In the genomic region with DNA sequence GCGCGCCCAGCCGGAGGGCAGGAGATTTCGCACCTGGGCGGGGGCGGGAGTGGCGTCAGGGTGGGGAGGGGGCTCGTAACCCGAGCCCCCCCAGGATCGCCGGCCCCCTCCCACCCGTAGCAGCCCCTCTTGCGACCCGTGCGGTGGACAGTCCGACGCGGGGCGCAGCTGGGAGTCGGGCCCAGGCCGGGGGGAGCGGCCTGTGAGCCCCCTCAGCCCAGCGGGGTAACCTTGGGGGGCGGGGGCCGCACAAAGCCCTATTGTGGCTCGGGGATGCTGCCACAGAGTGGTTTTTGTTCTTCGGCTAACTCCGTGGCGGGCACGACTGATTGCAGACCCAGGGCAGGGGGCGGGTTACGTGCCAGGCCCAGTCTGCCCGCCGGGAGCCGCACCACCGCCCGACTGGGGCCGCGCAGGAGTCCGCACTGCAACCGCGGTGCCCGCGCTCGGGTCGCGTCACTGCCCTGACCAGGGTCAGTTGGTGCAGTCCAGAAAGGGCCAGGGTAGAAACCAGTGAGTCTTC, we compare ENCODE assay signal across 1 cellular context.
TF ChIP-seq lines count a peak whose summit lies in the region.

No MANE protein-coding gene starts in this region.

TF ChIP-seq in HepG2, 621 proteins besides CTCF, POLR2A, EP300 and RAD21:
- peak; percentile 86 for TF ChIP-seq ZBTB38 (CRISPR knock-in tag; IDR thresholded peaks at IDR 0.05)
- TF ChIP-seq NRL (CRISPR knock-in tag; IDR thresholded peaks at IDR 0.05; ENCODE audit: borderline replicate concordance) = peak; percentile 36; the same call in 1 of the 2 replicates
- peak; percentile 16 for TF ChIP-seq HNRNPLL (IDR thresholded peaks at IDR 0.05; ENCODE audit: low read depth, low read length, poor library complexity, severe bottlenecking)
- peak; percentile 78 for TF ChIP-seq AGO2 (optimal IDR thresholded peaks at IDR 0.05; ENCODE audit: low read depth, low read length)
- TF ChIP-seq, protein P1, sequence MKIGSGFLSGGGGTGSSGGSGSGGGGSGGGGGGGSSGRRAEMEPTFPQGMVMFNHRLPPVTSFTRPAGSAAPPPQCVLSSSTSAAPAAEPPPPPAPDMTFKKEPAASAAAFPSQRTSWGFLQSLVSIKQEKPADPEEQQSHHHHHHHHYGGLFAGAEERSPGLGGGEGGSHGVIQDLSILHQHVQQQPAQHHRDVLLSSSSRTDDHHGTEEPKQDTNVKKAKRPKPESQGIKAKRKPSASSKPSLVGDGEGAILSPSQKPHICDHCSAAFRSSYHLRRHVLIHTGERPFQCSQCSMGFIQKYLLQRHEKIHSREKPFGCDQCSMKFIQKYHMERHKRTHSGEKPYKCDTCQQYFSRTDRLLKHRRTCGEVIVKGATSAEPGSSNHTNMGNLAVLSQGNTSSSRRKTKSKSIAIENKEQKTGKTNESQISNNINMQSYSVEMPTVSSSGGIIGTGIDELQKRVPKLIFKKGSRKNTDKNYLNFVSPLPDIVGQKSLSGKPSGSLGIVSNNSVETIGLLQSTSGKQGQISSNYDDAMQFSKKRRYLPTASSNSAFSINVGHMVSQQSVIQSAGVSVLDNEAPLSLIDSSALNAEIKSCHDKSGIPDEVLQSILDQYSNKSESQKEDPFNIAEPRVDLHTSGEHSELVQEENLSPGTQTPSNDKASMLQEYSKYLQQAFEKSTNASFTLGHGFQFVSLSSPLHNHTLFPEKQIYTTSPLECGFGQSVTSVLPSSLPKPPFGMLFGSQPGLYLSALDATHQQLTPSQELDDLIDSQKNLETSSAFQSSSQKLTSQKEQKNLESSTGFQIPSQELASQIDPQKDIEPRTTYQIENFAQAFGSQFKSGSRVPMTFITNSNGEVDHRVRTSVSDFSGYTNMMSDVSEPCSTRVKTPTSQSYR (CRISPR knock-in tag; IDR thresholded peaks at IDR 0.05; ENCODE audit: borderline replicate concordance) = 0 out of 2 replicates have a peak, but pooled peaks have one; percentile 15
- TF ChIP-seq, protein P2, sequence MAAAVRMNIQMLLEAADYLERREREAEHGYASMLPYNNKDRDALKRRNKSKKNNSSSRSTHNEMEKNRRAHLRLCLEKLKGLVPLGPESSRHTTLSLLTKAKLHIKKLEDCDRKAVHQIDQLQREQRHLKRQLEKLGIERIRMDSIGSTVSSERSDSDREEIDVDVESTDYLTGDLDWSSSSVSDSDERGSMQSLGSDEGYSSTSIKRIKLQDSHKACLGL (CRISPR knock-in tag; IDR thresholded peaks at IDR 0.05) = no peak
- TF ChIP-seq SOX13 (IDR thresholded peaks at IDR 0.05) = no peak
- peak in 1 of 2 experiments; percentile 17; a peak in 1 of 4 replicates for TF ChIP-seq SOX13 (CRISPR knock-in tag; conservative IDR thresholded peaks at IDR 0.05 in 1 of 2, IDR thresholded peaks at IDR 0.05 in 1 of 2)
- no peak for TF ChIP-seq NR3C1 (CRISPR knock-in tag; IDR thresholded peaks at IDR 0.05)
- peak; percentile 98 for TF ChIP-seq HNRNPL (IDR thresholded peaks at IDR 0.05; ENCODE audit: low read depth, low read length)
- TF ChIP-seq ZNF549 (CRISPR knock-in tag; IDR thresholded peaks at IDR 0.05) = no peak
- no peak for TF ChIP-seq ELF1 (CRISPR knock-in tag; IDR thresholded peaks at IDR 0.05)
- TF ChIP-seq HOXA3 (CRISPR knock-in tag; IDR thresholded peaks at IDR 0.05) = peak; percentile 45; the same call in 1 of the 2 replicates
- TF ChIP-seq, protein P3, sequence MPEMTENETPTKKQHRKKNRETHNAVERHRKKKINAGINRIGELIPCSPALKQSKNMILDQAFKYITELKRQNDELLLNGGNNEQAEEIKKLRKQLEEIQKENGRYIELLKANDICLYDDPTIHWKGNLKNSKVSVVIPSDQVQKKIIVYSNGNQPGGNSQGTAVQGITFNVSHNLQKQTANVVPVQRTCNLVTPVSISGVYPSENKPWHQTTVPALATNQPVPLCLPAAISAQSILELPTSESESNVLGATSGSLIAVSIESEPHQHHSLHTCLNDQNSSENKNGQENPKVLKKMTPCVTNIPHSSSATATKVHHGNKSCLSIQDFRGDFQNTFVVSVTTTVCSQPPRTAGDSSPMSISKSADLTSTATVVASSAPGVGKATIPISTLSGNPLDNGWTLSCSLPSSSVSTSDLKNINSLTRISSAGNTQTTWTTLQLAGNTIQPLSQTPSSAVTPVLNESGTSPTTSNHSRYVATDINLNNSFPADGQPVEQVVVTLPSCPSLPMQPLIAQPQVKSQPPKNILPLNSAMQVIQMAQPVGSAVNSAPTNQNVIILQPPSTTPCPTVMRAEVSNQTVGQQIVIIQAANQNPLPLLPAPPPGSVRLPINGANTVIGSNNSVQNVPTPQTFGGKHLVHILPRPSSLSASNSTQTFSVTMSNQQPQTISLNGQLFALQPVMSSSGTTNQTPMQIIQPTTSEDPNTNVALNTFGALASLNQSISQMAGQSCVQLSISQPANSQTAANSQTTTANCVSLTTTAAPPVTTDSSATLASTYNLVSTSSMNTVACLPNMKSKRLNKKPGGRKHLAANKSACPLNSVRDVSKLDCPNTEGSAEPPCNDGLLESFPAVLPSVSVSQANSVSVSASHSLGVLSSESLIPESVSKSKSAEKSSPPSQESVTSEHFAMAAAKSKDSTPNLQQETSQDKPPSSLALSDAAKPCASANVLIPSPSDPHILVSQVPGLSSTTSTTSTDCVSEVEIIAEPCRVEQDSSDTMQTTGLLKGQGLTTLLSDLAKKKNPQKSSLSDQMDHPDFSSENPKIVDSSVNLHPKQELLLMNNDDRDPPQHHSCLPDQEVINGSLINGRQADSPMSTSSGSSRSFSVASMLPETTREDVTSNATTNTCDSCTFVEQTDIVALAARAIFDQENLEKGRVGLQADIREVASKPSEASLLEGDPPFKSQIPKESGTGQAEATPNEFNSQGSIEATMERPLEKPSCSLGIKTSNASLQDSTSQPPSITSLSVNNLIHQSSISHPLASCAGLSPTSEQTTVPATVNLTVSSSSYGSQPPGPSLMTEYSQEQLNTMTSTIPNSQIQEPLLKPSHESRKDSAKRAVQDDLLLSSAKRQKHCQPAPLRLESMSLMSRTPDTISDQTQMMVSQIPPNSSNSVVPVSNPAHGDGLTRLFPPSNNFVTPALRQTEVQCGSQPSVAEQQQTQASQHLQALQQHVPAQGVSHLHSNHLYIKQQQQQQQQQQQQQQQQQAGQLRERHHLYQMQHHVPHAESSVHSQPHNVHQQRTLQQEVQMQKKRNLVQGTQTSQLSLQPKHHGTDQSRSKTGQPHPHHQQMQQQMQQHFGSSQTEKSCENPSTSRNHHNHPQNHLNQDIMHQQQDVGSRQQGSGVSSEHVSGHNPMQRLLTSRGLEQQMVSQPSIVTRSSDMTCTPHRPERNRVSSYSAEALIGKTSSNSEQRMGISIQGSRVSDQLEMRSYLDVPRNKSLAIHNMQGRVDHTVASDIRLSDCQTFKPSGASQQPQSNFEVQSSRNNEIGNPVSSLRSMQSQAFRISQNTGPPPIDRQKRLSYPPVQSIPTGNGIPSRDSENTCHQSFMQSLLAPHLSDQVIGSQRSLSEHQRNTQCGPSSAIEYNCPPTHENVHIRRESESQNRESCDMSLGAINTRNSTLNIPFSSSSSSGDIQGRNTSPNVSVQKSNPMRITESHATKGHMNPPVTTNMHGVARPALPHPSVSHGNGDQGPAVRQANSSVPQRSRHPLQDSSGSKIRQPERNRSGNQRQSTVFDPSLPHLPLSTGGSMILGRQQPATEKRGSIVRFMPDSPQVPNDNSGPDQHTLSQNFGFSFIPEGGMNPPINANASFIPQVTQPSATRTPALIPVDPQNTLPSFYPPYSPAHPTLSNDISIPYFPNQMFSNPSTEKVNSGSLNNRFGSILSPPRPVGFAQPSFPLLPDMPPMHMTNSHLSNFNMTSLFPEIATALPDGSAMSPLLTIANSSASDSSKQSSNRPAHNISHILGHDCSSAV (CRISPR knock-in tag; IDR thresholded peaks at IDR 0.05; ENCODE audit: borderline replicate concordance) = no peak
- TF ChIP-seq, protein P4, sequence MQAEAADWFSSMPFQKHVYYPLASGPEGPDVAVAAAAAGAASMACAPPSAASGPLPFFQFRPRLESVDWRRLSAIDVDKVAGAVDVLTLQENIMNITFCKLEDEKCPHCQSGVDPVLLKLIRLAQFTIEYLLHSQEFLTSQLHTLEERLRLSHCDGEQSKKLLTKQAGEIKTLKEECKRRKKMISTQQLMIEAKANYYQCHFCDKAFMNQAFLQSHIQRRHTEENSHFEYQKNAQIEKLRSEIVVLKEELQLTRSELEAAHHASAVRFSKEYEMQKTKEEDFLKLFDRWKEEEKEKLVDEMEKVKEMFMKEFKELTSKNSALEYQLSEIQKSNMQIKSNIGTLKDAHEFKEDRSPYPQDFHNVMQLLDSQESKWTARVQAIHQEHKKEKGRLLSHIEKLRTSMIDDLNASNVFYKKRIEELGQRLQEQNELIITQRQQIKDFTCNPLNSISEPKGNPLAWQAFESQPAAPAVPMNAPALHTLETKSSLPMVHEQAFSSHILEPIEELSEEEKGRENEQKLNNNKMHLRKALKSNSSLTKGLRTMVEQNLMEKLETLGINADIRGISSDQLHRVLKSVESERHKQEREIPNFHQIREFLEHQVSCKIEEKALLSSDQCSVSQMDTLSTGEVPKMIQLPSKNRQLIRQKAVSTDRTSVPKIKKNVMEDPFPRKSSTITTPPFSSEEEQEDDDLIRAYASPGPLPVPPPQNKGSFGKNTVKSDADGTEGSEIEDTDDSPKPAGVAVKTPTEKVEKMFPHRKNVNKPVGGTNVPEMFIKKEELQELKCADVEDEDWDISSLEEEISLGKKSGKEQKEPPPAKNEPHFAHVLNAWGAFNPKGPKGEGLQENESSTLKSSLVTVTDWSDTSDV (CRISPR knock-in tag; IDR thresholded peaks at IDR 0.05) = 0 out of 2 replicates have a peak, but pooled peaks have one; percentile 41
- TF ChIP-seq, protein P5, sequence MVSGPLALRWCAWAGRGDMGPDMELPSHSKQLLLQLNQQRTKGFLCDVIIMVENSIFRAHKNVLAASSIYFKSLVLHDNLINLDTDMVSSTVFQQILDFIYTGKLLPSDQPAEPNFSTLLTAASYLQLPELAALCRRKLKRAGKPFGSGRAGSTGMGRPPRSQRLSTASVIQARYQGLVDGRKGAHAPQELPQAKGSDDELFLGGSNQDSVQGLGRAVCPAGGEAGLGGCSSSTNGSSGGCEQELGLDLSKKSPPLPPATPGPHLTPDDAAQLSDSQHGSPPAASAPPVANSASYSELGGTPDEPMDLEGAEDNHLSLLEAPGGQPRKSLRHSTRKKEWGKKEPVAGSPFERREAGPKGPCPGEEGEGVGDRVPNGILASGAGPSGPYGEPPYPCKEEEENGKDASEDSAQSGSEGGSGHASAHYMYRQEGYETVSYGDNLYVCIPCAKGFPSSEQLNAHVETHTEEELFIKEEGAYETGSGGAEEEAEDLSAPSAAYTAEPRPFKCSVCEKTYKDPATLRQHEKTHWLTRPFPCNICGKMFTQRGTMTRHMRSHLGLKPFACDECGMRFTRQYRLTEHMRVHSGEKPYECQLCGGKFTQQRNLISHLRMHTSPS (CRISPR knock-in tag; IDR thresholded peaks at IDR 0.05; ENCODE audit: low read depth) = peak; percentile 73; the same call in 1 of the 2 replicates
- TF ChIP-seq RBFOX2 (IDR thresholded peaks at IDR 0.05; ENCODE audit: low read depth, low read length) = 0 out of 2 replicates have a peak, but pooled peaks have one; percentile 11
- TF ChIP-seq, protein P6, sequence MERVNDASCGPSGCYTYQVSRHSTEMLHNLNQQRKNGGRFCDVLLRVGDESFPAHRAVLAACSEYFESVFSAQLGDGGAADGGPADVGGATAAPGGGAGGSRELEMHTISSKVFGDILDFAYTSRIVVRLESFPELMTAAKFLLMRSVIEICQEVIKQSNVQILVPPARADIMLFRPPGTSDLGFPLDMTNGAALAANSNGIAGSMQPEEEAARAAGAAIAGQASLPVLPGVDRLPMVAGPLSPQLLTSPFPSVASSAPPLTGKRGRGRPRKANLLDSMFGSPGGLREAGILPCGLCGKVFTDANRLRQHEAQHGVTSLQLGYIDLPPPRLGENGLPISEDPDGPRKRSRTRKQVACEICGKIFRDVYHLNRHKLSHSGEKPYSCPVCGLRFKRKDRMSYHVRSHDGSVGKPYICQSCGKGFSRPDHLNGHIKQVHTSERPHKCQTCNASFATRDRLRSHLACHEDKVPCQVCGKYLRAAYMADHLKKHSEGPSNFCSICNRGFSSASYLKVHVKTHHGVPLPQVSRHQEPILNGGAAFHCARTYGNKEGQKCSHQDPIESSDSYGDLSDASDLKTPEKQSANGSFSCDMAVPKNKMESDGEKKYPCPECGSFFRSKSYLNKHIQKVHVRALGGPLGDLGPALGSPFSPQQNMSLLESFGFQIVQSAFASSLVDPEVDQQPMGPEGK (CRISPR knock-in tag; IDR thresholded peaks at IDR 0.05) = peak; percentile 89
- TF ChIP-seq ZBTB7B (CRISPR knock-in tag; IDR thresholded peaks at IDR 0.05) = peak; percentile 44; the same call in 1 of the 2 replicates
- peak; percentile 57; the same call in 1 of the 2 replicates for TF ChIP-seq REL (CRISPR knock-in tag; conservative IDR thresholded peaks at IDR 0.05)
- TF ChIP-seq, protein P7, sequence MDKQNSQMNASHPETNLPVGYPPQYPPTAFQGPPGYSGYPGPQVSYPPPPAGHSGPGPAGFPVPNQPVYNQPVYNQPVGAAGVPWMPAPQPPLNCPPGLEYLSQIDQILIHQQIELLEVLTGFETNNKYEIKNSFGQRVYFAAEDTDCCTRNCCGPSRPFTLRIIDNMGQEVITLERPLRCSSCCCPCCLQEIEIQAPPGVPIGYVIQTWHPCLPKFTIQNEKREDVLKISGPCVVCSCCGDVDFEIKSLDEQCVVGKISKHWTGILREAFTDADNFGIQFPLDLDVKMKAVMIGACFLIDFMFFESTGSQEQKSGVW (CRISPR knock-in tag; IDR thresholded peaks at IDR 0.05; ENCODE audit: borderline replicate concordance) = no peak
- TF ChIP-seq, protein P8, sequence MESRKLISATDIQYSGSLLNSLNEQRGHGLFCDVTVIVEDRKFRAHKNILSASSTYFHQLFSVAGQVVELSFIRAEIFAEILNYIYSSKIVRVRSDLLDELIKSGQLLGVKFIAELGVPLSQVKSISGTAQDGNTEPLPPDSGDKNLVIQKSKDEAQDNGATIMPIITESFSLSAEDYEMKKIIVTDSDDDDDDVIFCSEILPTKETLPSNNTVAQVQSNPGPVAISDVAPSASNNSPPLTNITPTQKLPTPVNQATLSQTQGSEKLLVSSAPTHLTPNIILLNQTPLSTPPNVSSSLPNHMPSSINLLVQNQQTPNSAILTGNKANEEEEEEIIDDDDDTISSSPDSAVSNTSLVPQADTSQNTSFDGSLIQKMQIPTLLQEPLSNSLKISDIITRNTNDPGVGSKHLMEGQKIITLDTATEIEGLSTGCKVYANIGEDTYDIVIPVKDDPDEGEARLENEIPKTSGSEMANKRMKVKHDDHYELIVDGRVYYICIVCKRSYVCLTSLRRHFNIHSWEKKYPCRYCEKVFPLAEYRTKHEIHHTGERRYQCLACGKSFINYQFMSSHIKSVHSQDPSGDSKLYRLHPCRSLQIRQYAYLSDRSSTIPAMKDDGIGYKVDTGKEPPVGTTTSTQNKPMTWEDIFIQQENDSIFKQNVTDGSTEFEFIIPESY (CRISPR knock-in tag; IDR thresholded peaks at IDR 0.05) = peak; percentile 56
- no peak for TF ChIP-seq POLR2G (IDR thresholded peaks at IDR 0.05; ENCODE audit: low read depth, low read length)
- peak; percentile 40 for TF ChIP-seq HDAC1 (CRISPR knock-in tag; IDR thresholded peaks at IDR 0.05)
